Comparison of ENCODE assay signal across 8 cellular contexts in the genomic region with DNA sequence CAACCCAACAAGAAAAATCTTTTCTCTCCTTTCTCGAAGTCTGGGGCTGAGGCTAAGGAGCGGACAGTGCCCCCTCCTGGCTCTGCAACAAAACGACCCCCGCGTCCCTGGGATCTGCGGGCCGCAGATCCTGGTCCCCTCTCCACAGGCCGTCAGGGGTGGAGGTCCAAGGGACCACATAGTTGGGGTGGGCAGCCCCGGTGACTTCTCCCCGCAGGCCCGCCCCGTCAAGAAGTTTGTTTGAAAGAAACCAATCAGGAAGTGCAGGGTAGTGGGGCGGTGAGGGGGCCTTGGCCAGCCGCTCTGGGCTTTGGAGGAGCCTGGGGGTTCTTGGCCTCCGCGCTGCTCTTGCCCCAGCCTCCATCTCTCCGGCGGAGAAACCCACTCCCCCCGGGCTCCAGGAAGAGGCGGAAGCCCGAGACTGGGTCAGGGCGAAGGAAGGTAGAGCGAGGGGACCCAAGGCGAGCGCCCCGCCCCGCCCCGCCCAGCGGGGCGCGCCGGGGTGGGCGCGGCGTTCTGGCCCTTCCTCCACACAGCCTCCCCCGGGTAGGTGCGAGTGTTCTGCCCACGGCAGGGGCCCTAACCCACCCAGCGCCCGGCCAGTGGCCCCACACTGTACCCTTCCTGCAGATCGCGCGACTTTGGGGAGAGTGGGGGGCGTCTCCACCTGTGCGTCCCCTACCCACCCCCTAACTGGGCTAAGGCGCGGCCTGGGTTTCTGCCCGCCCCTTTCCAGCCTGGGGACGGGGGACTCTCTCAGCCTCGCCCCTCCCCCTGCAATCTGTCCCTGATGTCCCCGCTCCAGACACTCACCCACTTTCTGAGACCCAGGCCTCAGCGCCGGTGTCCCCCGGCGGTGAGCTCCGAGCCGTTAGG.
DNase-seq lines count a peak whose midpoint lies in the region; ATAC-seq and TF ChIP-seq lines count a peak whose summit lies in the region.

No MANE protein-coding gene starts in this region.

- H3K9me3 ChIP-seq in adipocyte (ENCODE audit: control insufficient read depth, low read length) (no peaks in the 10 kb centered on the region), iPS DF 6.9 (ENCODE audit: control insufficient read depth, insufficient read depth, low read length) (no peaks in the 10 kb centered on the region)

- peak; percentile 6 for TF ChIP-seq CTCF in GM10248 (IDR thresholded peaks at IDR 0.05; ENCODE audit: control extremely low read depth, extremely low read depth, low read depth, missing control alignments)

- H3K27ac ChIP-seq in iPS DF 6.9 (ENCODE audit: low read length), result no peak overlapping the region
- H3K27ac ChIP-seq in skin epidermis, result peak overlapping the region in 20 of 21 experiments; percentile 60 to 94 (median 88)

- DNase-seq in GM10248 (ENCODE audit: extremely low spot score), result no peak
- peak; percentile 41 for DNase-seq in NCI-H82 treated with DMSO at 0.1 percent for 48 hours (lab: John Stamatoyannopoulos, UW; ENCODE audit: unreplicated experiment)
- peak; percentile 52 for DNase-seq in adipocyte (ENCODE audit: low read depth)
- no peak for DNase-seq in iPS DF 6.9 (ENCODE audit: low read depth, low spot score)
- DNase-seq in effector CD4-positive, alpha-beta T cell, result no peak
- no peak for DNase-seq in kidney tubule cell (ENCODE audit: low spot score)

- H3K27me3 ChIP-seq in adipocyte (replicated peaks; ENCODE audit: control insufficient read depth, insufficient read depth, low read length) (no peaks in the 10 kb centered on the region), iPS DF 6.9 (ENCODE audit: control insufficient read depth, insufficient read depth, low read length) (no peaks in the 10 kb centered on the region)

- CTCF ChIA-PET in GM10248 (lab: Yijun Ruan, JAX), result interaction anchor here (1.0 to 24.4 kb wide), 4 partner anchors 9 to 154 kb away, joined by 3 to 899 read pairs (median 4); no protein-coding TSS in a partner anchor

- POLR2A ChIA-PET in GM10248 (lab: Yijun Ruan, JAX), result no interaction called here

- peaks cover 4% of the 10 kb centered on the region for H3K36me3 ChIP-seq in adipocyte (ENCODE audit: control insufficient read depth, insufficient read depth, low read length, severe bottlenecking)
- H3K36me3 ChIP-seq in iPS DF 6.9 (ENCODE audit: control insufficient read depth, insufficient read depth, low read length), result no peaks in the 10 kb centered on the region

- peaks cover 37% of the 10 kb centered on the region for H3K4me1 ChIP-seq in adipocyte (ENCODE audit: control insufficient read depth, insufficient read depth, low read length)
- H3K4me1 ChIP-seq in iPS DF 6.9 (ENCODE audit: control insufficient read depth, insufficient read depth, low read length), result peaks cover 6% of the 10 kb centered on the region

- ATAC-seq in GM18907 (IDR thresholded peaks at IDR 0.05; ENCODE audit: unreplicated experiment), result no peak

- H3K9ac ChIP-seq in adipocyte (ENCODE audit: low read length), result peak overlapping the region; percentile 95

- WGBS in iPS DF 6.9 (ENCODE audit: insufficient coverage, insufficient read length), result no CpG with 5 or more reads among the region's 57 CpGs

- H3K4me3 ChIP-seq in adipocyte (ENCODE audit: low read length) (peak overlapping the region; percentile 90), iPS DF 6.9 (ENCODE audit: low read length) (peak overlapping the region; percentile 84), skin epidermis (peak overlapping the region; percentile 58 to 90 (median 81))

Comparison
In these comparisons a context has a peak if more than half of its experiments do, and no peak if none do; other contexts are left out.
1. DNase-seq: peak in NCI-H82 treated with DMSO at 0.1 percent for 48 hours (single experiment) and adipocyte (single experiment); none in GM10248 (single experiment), iPS DF 6.9 (single experiment), effector CD4-positive, alpha-beta T cell (single experiment) and kidney tubule cell (single experiment).
2. Peak in every context shown above with its lines, with median percentiles within 50 percentile points of each other: H3K4me3 ChIP-seq.